In the genomic region with DNA sequence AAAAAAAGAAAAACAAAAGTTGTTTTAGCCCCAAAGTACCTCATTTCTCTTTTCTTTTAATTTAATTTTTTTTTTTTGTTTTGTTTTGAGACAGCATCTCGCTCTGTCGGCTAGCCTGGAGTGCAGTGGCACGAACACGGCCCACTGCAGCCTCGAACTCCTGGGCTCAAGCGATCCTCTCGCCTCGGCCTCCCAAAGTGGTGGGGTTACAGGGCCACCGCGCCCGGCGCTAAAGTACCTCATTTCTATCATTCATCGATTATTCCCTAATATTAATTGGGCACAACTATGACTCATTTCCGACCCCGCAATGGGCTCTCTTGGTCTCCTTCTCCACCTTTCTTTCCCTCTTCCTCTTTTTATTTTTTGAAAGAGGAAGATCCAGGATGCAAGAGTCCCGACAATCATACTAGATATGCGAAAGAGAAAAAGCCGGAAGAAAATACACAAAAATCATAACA, we compare ENCODE assay signal across 8 cellular contexts. TPM values are rescaled to one million over a fixed set of nuclear protein-coding genes. Genes with fewer than 3 reads are reported as not detected.
DNase-seq lines count a peak whose midpoint lies in the region; ATAC-seq and TF ChIP-seq lines count a peak whose summit lies in the region.

No MANE protein-coding gene starts in this region.

- intact Hi-C loops in activated naive CD4-positive, alpha-beta T cell treated with anti-CD3 and anti-CD28 coated beads for 36 hours (cut with micrococcal nuclease): loop anchor here (5.0 kb wide), 1 partner anchor 195 kb away; the partner anchor contains the start of gene ANKRD13D

- H3K9me3 Mint-ChIP-seq in activated naive CD4-positive, alpha-beta T cell treated with anti-CD3 and anti-CD28 coated beads for 36 hours: no peaks in the 10 kb centered on the region

- H3K27ac ChIP-seq in WERI-Rb-1 (peak overlapping the region; percentile 85), substantia nigra (ENCODE audit: low read depth, low read length, poor library complexity, severe bottlenecking) (peak overlapping the region; percentile 99)

- H3K4me1 Mint-ChIP-seq in activated naive CD4-positive, alpha-beta T cell treated with anti-CD3 and anti-CD28 coated beads for 36 hours (ENCODE audit: low read depth): peaks cover 26% of the 10 kb centered on the region

- H3K27me3 Mint-ChIP-seq in activated naive CD4-positive, alpha-beta T cell treated with anti-CD3 and anti-CD28 coated beads for 36 hours (ENCODE audit: low read depth): no peaks in the 10 kb centered on the region

- ATAC-seq in left lobe of liver: no peak

- H3K27me3 ChIP-seq in WERI-Rb-1 (ENCODE audit: insufficient read depth, low read depth, severe bottlenecking): no peaks in the 10 kb centered on the region
- peaks cover 6% of the 10 kb centered on the region for H3K27me3 ChIP-seq in iPS-15b (ENCODE audit: control insufficient read depth, insufficient read depth, low read length)

- H3K4me1 ChIP-seq in iPS-15b (ENCODE audit: control insufficient read depth, insufficient read depth, low read length): no peaks in the 10 kb centered on the region

- H3K36me3 Mint-ChIP-seq in activated naive CD4-positive, alpha-beta T cell treated with anti-CD3 and anti-CD28 coated beads for 36 hours (ENCODE audit: low read depth): peaks cover 22% of the 10 kb centered on the region

- H3K27ac Mint-ChIP-seq in activated naive CD4-positive, alpha-beta T cell treated with anti-CD3 and anti-CD28 coated beads for 36 hours: peak overlapping the region; percentile 99

- no peak overlapping the region for H3K9ac ChIP-seq in iPS-15b (ENCODE audit: low read depth, low read length)

- H3K36me3 ChIP-seq in WERI-Rb-1 (peaks cover 13% of the 10 kb centered on the region), iPS-15b (ENCODE audit: control insufficient read depth, insufficient read depth, low read length) (peaks cover 5% of the 10 kb centered on the region)

- H3K9me3 ChIP-seq in WERI-Rb-1 (ENCODE audit: severe bottlenecking): peaks cover 5% of the 10 kb centered on the region
- H3K9me3 ChIP-seq in iPS-15b (ENCODE audit: control insufficient read depth, insufficient read depth, low read length): no peaks in the 10 kb centered on the region

- TF ChIP-seq CTCF in WERI-Rb-1 (IDR thresholded peaks at IDR 0.05; ENCODE audit: low read depth, low read length): no peak

- no peak for DNase-seq in activated naive CD4-positive, alpha-beta T cell treated with anti-CD3 and anti-CD28 coated beads for 36 hours
- no peak for DNase-seq in activated naive CD4-positive, alpha-beta T cell treated with anti-CD3 and anti-CD28 coated beads, Interleukin-2, amount 50 U/mL, for 16 hours
- DNase-seq in WERI-Rb-1 (no peak), substantia nigra (lab: John Stamatoyannopoulos, UW) (no peak), left lobe of liver (ENCODE audit: low spot score) (no peak), DMS79 (lab: John Stamatoyannopoulos, UW) (no peak), SW 1271 (lab: John Stamatoyannopoulos, UW) (no peak)

- H3K4me3 ChIP-seq in WERI-Rb-1 (ENCODE audit: low read depth, low read length): peak overlapping the region; percentile 74
- H3K4me3 ChIP-seq in iPS-15b (ENCODE audit: low read depth, low read length): peak overlapping the region; percentile 88

- CTCF ChIA-PET in activated naive CD4-positive, alpha-beta T cell treated with anti-CD3 and anti-CD28 coated beads for 36 hours (lab: Charles Lee): interaction anchor here (1.0 to 1.5 kb wide), 3 partner anchors 14 to 99 kb away, joined by 3 to 4 read pairs (median 3); no protein-coding TSS in a partner anchor

- peak overlapping the region; percentile 94 for H3K4me3 Mint-ChIP-seq in activated naive CD4-positive, alpha-beta T cell treated with anti-CD3 and anti-CD28 coated beads for 36 hours

RNA-seq across cellular contexts. Expression of gene AIP, which starts 0.5 kb away (rescaled TPM):
- 100 to 1,000 TPM; 163 to 166 TPM for total RNA-seq in activated naive CD4-positive, alpha-beta T cell treated with anti-CD3 and anti-CD28 coated beads for 36 hours
- total RNA-seq in left lobe of liver: 26.3 TPM

RNA-seq across cellular contexts. Expression of gene TMEM134, which starts 13.3 kb away (rescaled TPM):
- total RNA-seq in activated naive CD4-positive, alpha-beta T cell treated with anti-CD3 and anti-CD28 coated beads for 36 hours: 10 to 100 TPM; 52.6 to 56.1 TPM
- 38.9 TPM for total RNA-seq in left lobe of liver

RNA-seq across cellular contexts. Expression of gene PITPNM1, which starts 22.9 kb away (rescaled TPM):
- 100 to 1,000 TPM; 112 to 127 TPM for total RNA-seq in activated naive CD4-positive, alpha-beta T cell treated with anti-CD3 and anti-CD28 coated beads for 36 hours
- total RNA-seq in left lobe of liver: 19.2 TPM

RNA-seq across cellular contexts. Expression of gene CDK2AP2, which starts 25.7 kb away (rescaled TPM):
- total RNA-seq in activated naive CD4-positive, alpha-beta T cell treated with anti-CD3 and anti-CD28 coated beads for 36 hours: 10 to 100 TPM; 53.7 to 55.1 TPM
- 67.4 TPM for total RNA-seq in left lobe of liver

RNA-seq across cellular contexts. Expression of gene CABP4, which starts 27.2 kb away (rescaled TPM):
- 1 to 10 TPM; 1.4 to 2.3 TPM for total RNA-seq in activated naive CD4-positive, alpha-beta T cell treated with anti-CD3 and anti-CD28 coated beads for 36 hours
- total RNA-seq in left lobe of liver: 1.1 TPM
